Comparison of ENCODE assay signal across 8 cellular contexts in genomic region chr1:145978860-145979745, GRCh38. TPM values are rescaled to one million over a fixed set of nuclear protein-coding genes. Genes with fewer than 3 reads are reported as not detected.
A peak's percentile ranks its signal among the peaks of the same experiment; 100 is the strongest.
DNase-seq lines count a peak whose midpoint lies in the region; ATAC-seq and TF ChIP-seq lines count a peak whose summit lies in the region.

No MANE protein-coding gene starts in this region.

- TF ChIP-seq CTCF in RWPE1 (conservative IDR thresholded peaks at IDR 0.05; ENCODE audit: low read depth) = no peak
- peak; percentile 33 for TF ChIP-seq CTCF in foreskin keratinocyte (conservative IDR thresholded peaks at IDR 0.05)
- TF ChIP-seq CTCF in neural crest cell (conservative IDR thresholded peaks at IDR 0.05) = peak; percentile 34
- TF ChIP-seq CTCF in suprapubic skin (IDR thresholded peaks at IDR 0.05) = no peak

- H3K4me1 ChIP-seq in foreskin keratinocyte (peaks cover 22% of the 10 kb centered on the region), suprapubic skin (peaks cover 68% of the 10 kb centered on the region)

- H3K4me3 ChIP-seq in suprapubic skin = peak overlapping the region; percentile 30

- H3K36me3 ChIP-seq in suprapubic skin = no peaks in the 10 kb centered on the region

- CTCF ChIA-PET in RWPE1 (lab: Yijun Ruan, JAX) = interaction anchor here (0.9 to 5.6 kb wide), 6 partner anchors 11 to 134 kb away, joined by 3 to 54 read pairs (median 6); partner anchors contain the start of gene NUDT17

- H3K36me3 Mint-ChIP-seq in neural crest cell (ENCODE audit: low read depth) = no peaks in the 10 kb centered on the region

- H3K4me1 Mint-ChIP-seq in neural crest cell = peaks cover 14% of the 10 kb centered on the region

- ATAC-seq in GM21723 (IDR thresholded peaks at IDR 0.05; ENCODE audit: unreplicated experiment) = peak; percentile 91
- ATAC-seq in foreskin keratinocyte = peak; percentile 93

- no peaks in the 10 kb centered on the region for H3K27me3 Mint-ChIP-seq in neural crest cell (ENCODE audit: low read depth)

- in situ Hi-C loops in KBM-7 (cut with MboI; ENCODE audit: low pct_unique_long_range_greater_than_20kb, low sequenced_read_pairs) = no loop called here

- 5% methylated on average over 9 of the region's 9 CpGs for WGBS in suprapubic skin

- no peak overlapping the region for H3K4me3 Mint-ChIP-seq in neural crest cell

- POLR2A ChIA-PET in RWPE1 (lab: Yijun Ruan, JAX; ENCODE audit: low non-redundant PET) = interaction anchor here (0.9 kb wide), 1 partner anchor 22 kb away, joined by 4 read pairs; no protein-coding TSS in a partner anchor

- peak overlapping the region; percentile 91 for H3K27ac ChIP-seq in RWPE1
- H3K27ac ChIP-seq in foreskin keratinocyte = peak overlapping the region; percentile 63
- peak overlapping the region; percentile 95 for H3K27ac ChIP-seq in suprapubic skin

- H3K9me3 ChIP-seq in suprapubic skin = no peaks in the 10 kb centered on the region

- peak; percentile 98 for DNase-seq in DMS79 treated with DMSO at 0.1 percent for 48 hours (lab: John Stamatoyannopoulos, UW)
- DNase-seq in KBM-7 = peak; percentile 99
- peak; percentile 96 for DNase-seq in RWPE1 (ENCODE audit: low spot score)
- DNase-seq in activated T-helper 9 cell treated with anti-CD3 and anti-CD28 coated beads, Interleukin-2, amount 50 U/mL, for 16 hours (ENCODE audit: low read depth) = peak; percentile 67
- DNase-seq in foreskin keratinocyte = peak; percentile 99
- peak; percentile 60 for DNase-seq in neural crest cell (ENCODE audit: low read depth, low spot score)
- peak; percentile 95 to 96 for DNase-seq in suprapubic skin (ENCODE audit: low spot score in 2 of 2)

- H3K27me3 ChIP-seq in foreskin keratinocyte (no peaks in the 10 kb centered on the region), suprapubic skin (no peaks in the 10 kb centered on the region)

- no peaks in the 10 kb centered on the region for H3K9me3 Mint-ChIP-seq in neural crest cell

- TF ChIP-seq POLR2A in suprapubic skin (IDR thresholded peaks at IDR 0.05) = peak in 1 of 2 donors; percentile 48

- no peak overlapping the region for H3K27ac Mint-ChIP-seq in neural crest cell (ENCODE audit: unreplicated experiment)

- no peak for TF ChIP-seq EP300 in suprapubic skin (IDR thresholded peaks at IDR 0.05)

RNA-seq across cellular contexts. Expression of gene POLR3GL, which starts 14.6 kb away (rescaled TPM):
- 16.4 and 17.5 TPM in 2 replicates for total RNA-seq in foreskin keratinocyte
- polyA plus RNA-seq in foreskin keratinocyte = 22.6 and 22.9 TPM in 2 replicates
- total RNA-seq in neural crest cell = 14.6 and 15.5 TPM in 2 replicates
- total RNA-seq in suprapubic skin = 10 to 100 TPM in 2 of 4 donors, 1 to 10 TPM in 2; 7.3 to 16.7 (median 11.9) TPM

RNA-seq across cellular contexts. Expression of gene ANKRD34A, which starts 14.7 kb away (rescaled TPM):
- total RNA-seq in foreskin keratinocyte (1.0 and 1.1 TPM in 2 replicates), neural crest cell (0.49 and 1.2 TPM in 2 replicates), suprapubic skin (under 1 TPM in 3 of 4 donors, not detected in 1; 0.21 to 0.64 (median 0.45) TPM)
- polyA plus RNA-seq in foreskin keratinocyte = 1.2 TPM in 2 replicates

RNA-seq across cellular contexts. Expression of gene TXNIP, which starts 17.3 kb away (rescaled TPM):
- total RNA-seq in foreskin keratinocyte (16.2 and 17.2 TPM in 2 replicates), neural crest cell (83.5 and 90.8 TPM in 2 replicates), suprapubic skin (1,000 to 10,000 TPM; 2,326 to 8,649 (median 2,541) TPM)
- polyA plus RNA-seq in foreskin keratinocyte = 7.4 and 9.6 TPM in 2 replicates

RNA-seq across cellular contexts. Expression of gene LIX1L, which starts 21.3 kb away (rescaled TPM):
- 18.8 and 21.7 TPM in 2 replicates for total RNA-seq in foreskin keratinocyte
- polyA plus RNA-seq in foreskin keratinocyte = 11.7 TPM in 2 replicates
- total RNA-seq in neural crest cell = 36.0 and 37.5 TPM in 2 replicates
- 10 to 100 TPM in 3 of 4 donors, 1 to 10 TPM in 1; 7.6 to 18.4 (median 11.3) TPM for total RNA-seq in suprapubic skin

RNA-seq across cellular contexts. Expression of gene HJV, which starts 42.4 kb away (rescaled TPM):
- total RNA-seq in foreskin keratinocyte = not detected in 2 replicates
- polyA plus RNA-seq in foreskin keratinocyte = not detected in 2 replicates
- not detected in 2 replicates for total RNA-seq in neural crest cell
- not detected for total RNA-seq in suprapubic skin

Comparison
In these comparisons a context has a peak if more than half of its experiments do, and no peak if none do; other contexts are left out.
1. Peak in every context shown above with its lines: DNase-seq, ATAC-seq, H3K4me3 ChIP-seq and H3K27ac ChIP-seq.
2. CTCF ChIP-seq: peak in foreskin keratinocyte (single experiment) and neural crest cell (single experiment); none in RWPE1 (single experiment) and suprapubic skin (0 of 2).
3. RNA of gene TXNIP, which starts 17.3 kb away (total RNA-seq): 2,326 to 8,649 TPM in suprapubic skin; 83.5 to 90.8 TPM in neural crest cell and 16.2 to 17.2 TPM in foreskin keratinocyte; every median in the first group is over 10 times any median in the second.